ENCODE assay signal across 19 cellular contexts in the genomic region with DNA sequence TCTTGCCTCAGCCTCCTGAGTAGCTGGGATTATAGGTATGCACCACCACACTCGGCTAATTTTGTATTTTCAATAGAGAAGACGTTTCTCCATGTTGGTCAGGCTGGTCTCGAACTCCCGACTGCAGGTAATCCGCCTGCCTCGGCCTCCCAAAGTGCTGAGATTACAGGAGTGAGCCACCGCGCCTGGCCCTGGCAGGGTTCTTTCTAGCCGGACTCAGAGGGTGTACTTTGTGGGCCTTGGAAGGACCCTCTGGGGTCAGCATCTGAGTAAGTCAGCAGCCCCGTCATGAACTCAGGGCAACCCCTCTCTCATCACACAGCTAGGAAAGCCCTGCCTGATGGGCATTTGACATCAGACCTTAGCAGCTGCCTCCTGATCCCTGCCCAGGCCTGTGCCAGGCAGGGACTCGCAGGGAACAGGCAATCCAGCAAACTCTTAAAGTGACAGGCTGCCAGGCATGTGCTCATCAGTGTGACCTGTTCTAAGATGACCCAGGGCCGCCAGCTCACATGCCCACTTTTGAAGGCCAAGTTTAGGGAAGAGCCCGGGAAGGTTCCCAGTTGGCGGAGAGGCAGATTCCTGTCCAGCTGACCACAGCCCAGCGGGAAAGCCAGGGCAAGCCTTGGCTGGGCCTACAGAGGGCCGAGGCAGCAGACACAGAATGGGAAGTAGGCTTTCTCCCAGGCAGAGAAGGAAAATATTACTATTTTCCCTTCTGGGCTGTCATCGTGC.
A peak's percentile ranks its signal among the peaks of the same experiment; 100 is the strongest.
DNase-seq lines count a peak whose midpoint lies in the region; ATAC-seq, FAIRE-seq and TF ChIP-seq lines count a peak whose summit lies in the region.
"Had no signal": no experiment of that assay in that cellular context is flagged by ENCODE, and none has a peak within 500 bp of the region (broad histone marks: within the 10 kb centered on the region; RNA-seq: fewer than 3 reads in every experiment).

No MANE protein-coding gene starts in this region.

- H3K27ac Mint-ChIP-seq in activated CD4-positive, alpha-beta memory T cell treated with anti-CD3 and anti-CD28 coated beads, Interleukin-2, amount 10 ng/mL, durations not matched to agents 7 days and 5 days = no peak overlapping the region
- H3K27ac Mint-ChIP-seq: activated CD8-positive, alpha-beta memory T cell treated with anti-CD3 and anti-CD28 coated beads, Interleukin-2, amount 10 ng/mL, durations not matched to agents 7 days and 5 days; immature natural killer cell; progenitor cell of endocrine pancreas had no signal

- WGBS in right lobe of liver (ENCODE audit: insufficient coverage, low coverage, low lambda C conversion rate, missing lambda C conversion rate) = 90% methylated on average over 7 of the region's 17 CpGs
- WGBS in HepG2 (ENCODE audit: low lambda C conversion rate) = 19% methylated on average over 11 of the region's 17 CpGs

- H3K27ac ChIP-seq in right lobe of liver = no peak overlapping the region
- no peak overlapping the region for H3K27ac ChIP-seq in HepG2 (ENCODE audit: extremely low read length, insufficient read depth, low read length)
- no peak overlapping the region for H3K27ac ChIP-seq in upper lobe of right lung
- H3K27ac ChIP-seq in A673 (ENCODE audit: low read depth, low read length, poor library complexity, severe bottlenecking) = no peak overlapping the region
- H3K27ac ChIP-seq: thoracic aorta had no signal

- H3K27me3 Mint-ChIP-seq in activated CD4-positive, alpha-beta memory T cell treated with anti-CD3 and anti-CD28 coated beads, Interleukin-2, amount 10 ng/mL, durations not matched to agents 7 days and 5 days = no peaks in the 10 kb centered on the region
- H3K27me3 Mint-ChIP-seq: activated CD8-positive, alpha-beta memory T cell treated with anti-CD3 and anti-CD28 coated beads, Interleukin-2, amount 10 ng/mL, durations not matched to agents 7 days and 5 days had no signal

- no peaks in the 10 kb centered on the region for H3K79me2 ChIP-seq in HepG2 (ENCODE audit: insufficient read depth, low read length)

- DNase-seq in right lobe of liver (peak in 2 of 3 donors; percentile 37 to 55), HepG2 (ENCODE audit: low spot score) (no peak), Right ventricle myocardium superior (peak; percentile 82), myocyte (ENCODE audit: low read depth) (peak; percentile 84), upper lobe of right lung (peak; percentile 46), A673 (ENCODE audit: low spot score) (no peak)
- DNase-seq in activated CD4-positive, alpha-beta memory T cell treated with anti-CD3 and anti-CD28 coated beads, Interleukin-2, amount 10 ng/mL, durations not matched to agents 7 days and 5 days = no peak
- DNase-seq: activated CD8-positive, alpha-beta memory T cell treated with anti-CD3 and anti-CD28 coated beads, Interleukin-2, amount 10 ng/mL, durations not matched to agents 7 days and 5 days; effector CD4-positive, alpha-beta T cell; immature natural killer cell; NCI-H82; stimulated activated CD4-positive, alpha-beta T cell treated with anti-CD3 and anti-CD28 coated beads, Interleukin-1b, Interleukin-23, amount 100 ng/mL, for 48 hours; T-helper 2 cell had no signal

- intact Hi-C loops in right lobe of liver (cut with DNase I) (no loop called here), HepG2 (cut with micrococcal nuclease; ENCODE audit: unreplicated experiment) (no loop called here), Right ventricle myocardium superior (cut with DNase I) (no loop called here), upper lobe of right lung (cut with DNase I) (no loop called here), A673 (cut with micrococcal nuclease; ENCODE audit: unreplicated experiment) (no loop called here)

- no peaks in the 10 kb centered on the region for H3K36me3 Mint-ChIP-seq in activated CD4-positive, alpha-beta memory T cell treated with anti-CD3 and anti-CD28 coated beads, Interleukin-2, amount 10 ng/mL, durations not matched to agents 7 days and 5 days (ENCODE audit: low read depth)
- H3K36me3 Mint-ChIP-seq: activated CD8-positive, alpha-beta memory T cell treated with anti-CD3 and anti-CD28 coated beads, Interleukin-2, amount 10 ng/mL, durations not matched to agents 7 days and 5 days; brain; immature natural killer cell had no signal

- H3K4me3 ChIP-seq in right lobe of liver (no peak overlapping the region), HepG2 (replicated peaks in 1 of 3; ENCODE audit: insufficient read depth in 1 of 3, low read depth in 2 of 3, low read length in 3 of 3) (no peak overlapping the region), upper lobe of right lung (no peak overlapping the region), A673 (ENCODE audit: low read depth, low read length, poor library complexity, severe bottlenecking) (no peak overlapping the region)
- H3K4me3 ChIP-seq: A549, thoracic aorta had no signal

- H3K36me3 ChIP-seq in right lobe of liver = no peaks in the 10 kb centered on the region
- H3K36me3 ChIP-seq in HepG2 (replicated peaks in 1 of 2; ENCODE audit: control insufficient read depth in 1 of 2, insufficient read depth in 2 of 2, low read length in 2 of 2) = no peaks in the 10 kb centered on the region
- no peaks in the 10 kb centered on the region for H3K36me3 ChIP-seq in upper lobe of right lung
- no peaks in the 10 kb centered on the region for H3K36me3 ChIP-seq in A673 (ENCODE audit: insufficient read depth, low read length, poor library complexity, severe bottlenecking)
- H3K36me3 ChIP-seq: thoracic aorta had no signal

- H3K4me2 ChIP-seq in HepG2 (ENCODE audit: low read depth, low read length) = no peak overlapping the region
- H3K4me2 ChIP-seq: A549 had no signal

- no peak for FAIRE-seq in HepG2 (lab: Jason Lieb, UNC)
- FAIRE-seq: A549 had no signal

- H3K9me3 Mint-ChIP-seq in activated CD4-positive, alpha-beta memory T cell treated with anti-CD3 and anti-CD28 coated beads, Interleukin-2, amount 10 ng/mL, durations not matched to agents 7 days and 5 days = no peaks in the 10 kb centered on the region
- H3K9me3 Mint-ChIP-seq: brain, immature natural killer cell had no signal

- TF ChIP-seq POLR2A in right lobe of liver (IDR thresholded peaks at IDR 0.05) (no peak), HepG2 (IDR thresholded peaks at IDR 0.05; ENCODE audit: insufficient read depth in 1 of 2, low read depth in 2 of 2, low read length in 2 of 2) (no peak)

- no peak overlapping the region for H3K4me3 Mint-ChIP-seq in activated CD4-positive, alpha-beta memory T cell treated with anti-CD3 and anti-CD28 coated beads, Interleukin-2, amount 10 ng/mL, durations not matched to agents 7 days and 5 days
- H3K4me3 Mint-ChIP-seq: activated CD8-positive, alpha-beta memory T cell treated with anti-CD3 and anti-CD28 coated beads, Interleukin-2, amount 10 ng/mL, durations not matched to agents 7 days and 5 days; brain; immature natural killer cell had no signal

- in situ Hi-C loops in HepG2 (cut with HindIII; ENCODE audit: extremely low pct_ligation_motif_present, low pct_unique_long_range_greater_than_20kb) = no loop called here

- POLR2A ChIA-PET in HepG2 (lab: Yijun Ruan, JAX) (no interaction called here), A673 (lab: Charles Lee; ENCODE audit: low non-redundant PET) (no interaction called here)
- POLR2A ChIA-PET in activated CD4-positive, alpha-beta memory T cell treated with anti-CD3 and anti-CD28 coated beads, Interleukin-2, amount 10 ng/mL, durations not matched to agents 7 days and 5 days (lab: Charles Lee) = no interaction called here

- CTCF ChIA-PET in HepG2 (lab: Yijun Ruan, JAX; ENCODE audit: low intra/inter-chr PET ratio, low total read pairs) = no interaction called here
- CTCF ChIA-PET in A673 (lab: Charles Lee) = no interaction called here
- CTCF ChIA-PET in activated CD4-positive, alpha-beta memory T cell treated with anti-CD3 and anti-CD28 coated beads, Interleukin-2, amount 10 ng/mL, durations not matched to agents 7 days and 5 days (lab: Charles Lee) = no interaction called here

- TF ChIP-seq CTCF in right lobe of liver (IDR thresholded peaks at IDR 0.05) (no peak), HepG2 (CRISPR knock-in tag; IDR thresholded peaks at IDR 0.05) (no peak), upper lobe of right lung (IDR thresholded peaks at IDR 0.05) (no peak), A673 (conservative IDR thresholded peaks at IDR 0.05; ENCODE audit: low read depth, low read length) (no peak)

- no peak overlapping the region for H3K9ac ChIP-seq in HepG2 (ENCODE audit: insufficient read depth, low read depth, low read length)

- no peak overlapping the region for H2AFZ ChIP-seq in HepG2 (ENCODE audit: low read length)

- H3K9me3 ChIP-seq in right lobe of liver = no peaks in the 10 kb centered on the region
- no peaks in the 10 kb centered on the region for H3K9me3 ChIP-seq in HepG2 (ENCODE audit: low read length)
- no peaks in the 10 kb centered on the region for H3K9me3 ChIP-seq in upper lobe of right lung
- no peaks in the 10 kb centered on the region for H3K9me3 ChIP-seq in A673 (ENCODE audit: low read depth, low read length, poor library complexity, severe bottlenecking)
- H3K9me3 ChIP-seq: A549, Caco-2, thoracic aorta had no signal

- ATAC-seq in right lobe of liver (peak in 1 of 4 donors; percentile 50), HepG2 (no peak), Right ventricle myocardium superior (ENCODE audit: poor library complexity) (peak; percentile 87), upper lobe of right lung (no peak), HG03097 (IDR thresholded peaks at IDR 0.05; ENCODE audit: low FRiP score, unreplicated experiment) (no peak)
- ATAC-seq: A549; activated CD8-positive, alpha-beta memory T cell treated with anti-CD3 and anti-CD28 coated beads, Interleukin-2, amount 10 ng/mL, durations not matched to agents 7 days and 5 days had no signal

- no TSS peak for BruUV-seq in HepG2 (replicated peaks; lab: Mats Ljungman, UMichigan)
- no TSS peak for BruUV-seq in A673 (replicated peaks; lab: Mats Ljungman, UMichigan)

- no peak for TF ChIP-seq RAD21 in HepG2 (CRISPR knock-in tag; IDR thresholded peaks at IDR 0.05)

- TF ChIP-seq EP300 in HepG2 (IDR thresholded peaks at IDR 0.05; ENCODE audit: low read depth in 2 of 2, low read length in 2 of 2) (no peak), HepG2 (CRISPR knock-in tag; IDR thresholded peaks at IDR 0.05; ENCODE audit: borderline replicate concordance) (no peak)

- H4K20me1 ChIP-seq in HepG2 (ENCODE audit: insufficient read depth, low read length) = no peaks in the 10 kb centered on the region

- no peaks in the 10 kb centered on the region for H3K27me3 ChIP-seq in right lobe of liver
- peaks cover 3 to 32% of the 10 kb centered on the region in 2 experiments; a peak in 4 of 5 replicates for H3K27me3 ChIP-seq in HepG2 (ENCODE audit: control insufficient read depth in 1 of 2, insufficient read depth in 2 of 2, low read length in 2 of 2)
- no peaks in the 10 kb centered on the region for H3K27me3 ChIP-seq in upper lobe of right lung
- no peaks in the 10 kb centered on the region for H3K27me3 ChIP-seq in A673 (replicated peaks; ENCODE audit: insufficient read depth, low read depth, low read length, poor library complexity)

- H3K4me1 Mint-ChIP-seq in activated CD4-positive, alpha-beta memory T cell treated with anti-CD3 and anti-CD28 coated beads, Interleukin-2, amount 10 ng/mL, durations not matched to agents 7 days and 5 days = no peaks in the 10 kb centered on the region
- H3K4me1 Mint-ChIP-seq: activated CD8-positive, alpha-beta memory T cell treated with anti-CD3 and anti-CD28 coated beads, Interleukin-2, amount 10 ng/mL, durations not matched to agents 7 days and 5 days; immature natural killer cell had no signal

- H3K4me1 ChIP-seq in right lobe of liver (no peaks in the 10 kb centered on the region), HepG2 (ENCODE audit: insufficient read depth, low read length) (peaks cover 27% of the 10 kb centered on the region), upper lobe of right lung (no peaks in the 10 kb centered on the region), A673 (ENCODE audit: insufficient read depth, low read length, poor library complexity, severe bottlenecking) (peaks cover 11% of the 10 kb centered on the region)
- H3K4me1 ChIP-seq: A549, Caco-2 had no signal

Comparison
In these comparisons a context has a peak if more than half of its experiments do, and no peak if none do; other contexts are left out.
1. DNase-seq: peak in right lobe of liver (2 of 3), Right ventricle myocardium superior (single experiment), myocyte (single experiment) and upper lobe of right lung (single experiment); none in HepG2 (single experiment), A673 (single experiment) and activated CD4-positive, alpha-beta memory T cell treated with anti-CD3 and anti-CD28 coated beads, Interleukin-2, amount 10 ng/mL, durations not matched to agents 7 days and 5 days (single experiment).